ENCODE assay signal across 21 cellular contexts in the genomic region with DNA sequence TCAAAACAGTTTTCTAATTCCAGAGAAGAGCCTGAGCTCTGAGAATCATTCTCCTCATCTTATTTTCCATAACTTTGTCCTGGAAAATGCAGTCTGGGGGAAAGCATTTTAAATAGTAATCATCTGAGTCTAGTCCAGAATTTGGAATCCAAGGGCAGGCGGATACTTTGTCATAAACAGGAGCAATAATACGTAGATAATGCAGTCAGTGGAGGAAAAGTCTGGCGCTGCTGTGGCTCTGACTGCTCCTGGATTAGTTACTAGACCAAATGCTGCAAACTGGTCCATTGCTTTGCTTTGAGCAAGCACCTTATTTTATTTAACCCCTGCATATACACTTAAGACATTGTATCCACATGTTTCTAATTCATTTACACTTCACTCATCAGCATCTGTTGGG.
"Had no signal": no experiment of that assay in that cellular context is flagged by ENCODE, and none has a peak within 500 bp of the region (broad histone marks: within the 10 kb centered on the region; RNA-seq: fewer than 3 reads in every experiment).

No MANE protein-coding gene starts in this region.

- H3K4me3 ChIP-seq: prostate gland, suprapubic skin, upper lobe of right lung had no signal

- H3K27me3 ChIP-seq: suprapubic skin, upper lobe of right lung had no signal

- H3K36me3 Mint-ChIP-seq: brain, T-cell had no signal

- H3K27me3 Mint-ChIP-seq: brain had no signal

- H3K36me3 ChIP-seq: prostate gland, suprapubic skin, upper lobe of right lung, WERI-Rb-1 had no signal

- DNase-seq: activated CD4-positive, alpha-beta T cell treated with anti-CD3 and anti-CD28 coated beads, Interleukin-2, amount 10 ng/mL, durations not matched to agents 7 days and 5 days; activated CD8-positive, alpha-beta memory T cell treated with anti-CD3 and anti-CD28 coated beads for 24 hours; activated naive CD4-positive, alpha-beta T cell treated with anti-CD3 and anti-CD28 coated beads, Interleukin-2, amount 50 U/mL, for 16 hours; amniotic stem cell; dermis blood vessel endothelial cell; erythroblast; hippocampal formation; mammary epithelial cell; occipital lobe; stimulated activated CD4-positive, alpha-beta T cell treated with anti-CD3 and anti-CD28 coated beads, Interleukin-2, amount 100 ng/mL, for 24 hours; stimulated activated naive CD4-positive, alpha-beta T cell treated with Interleukin-2 at 50 U/mL for 16 hours; T-cell; T1000; upper lobe of right lung; WERI-Rb-1 had no signal

- H3K27ac Mint-ChIP-seq: activated CD4-positive, alpha-beta T cell treated with anti-CD3 and anti-CD28 coated beads, Interleukin-2, amount 10 ng/mL, durations not matched to agents 7 days and 5 days; activated T-helper 2 cell treated with anti-CD3 and anti-CD28 coated beads, Interferon-gamma antibody, Interleukin-2, Interleukin-4, amounts not matched to agents 10 μg/mL and 5 μg/mL and 100 μg/mL, durations not matched to agents 14 hours and 24 hours and 36 hours; brain; nephron; T-cell had no signal

- H3K9me3 ChIP-seq: prostate gland, suprapubic skin, upper lobe of right lung had no signal

- H3K27ac ChIP-seq: suprapubic skin, upper lobe of right lung, WERI-Rb-1 had no signal

- H3K4me1 Mint-ChIP-seq: activated CD4-positive, alpha-beta T cell treated with anti-CD3 and anti-CD28 coated beads, Interleukin-2, amount 10 ng/mL, durations not matched to agents 7 days and 5 days; T-cell had no signal

- H3K4me3 Mint-ChIP-seq: activated CD4-positive, alpha-beta T cell treated with anti-CD3 and anti-CD28 coated beads, Interleukin-2, amount 10 ng/mL, durations not matched to agents 7 days and 5 days; brain; nephron; T-cell had no signal

- H3K4me1 ChIP-seq: suprapubic skin had no signal

- ATAC-seq: sciatic nerve, T-cell, upper lobe of right lung had no signal

- H3K9me3 Mint-ChIP-seq: activated CD4-positive, alpha-beta T cell treated with anti-CD3 and anti-CD28 coated beads, Interleukin-2, amount 10 ng/mL, durations not matched to agents 7 days and 5 days; activated T-helper 2 cell treated with anti-CD3 and anti-CD28 coated beads, Interferon-gamma antibody, Interleukin-2, Interleukin-4, amounts not matched to agents 10 μg/mL and 5 μg/mL and 100 μg/mL, durations not matched to agents 14 hours and 24 hours and 36 hours; brain; nephron; T-cell had no signal
